In genomic region chr3:105615814-105616213, GRCh38 we compare ENCODE assay signal across 22 cellular contexts.
"Had no signal": no experiment of that assay in that cellular context is flagged by ENCODE, and none has a peak within 500 bp of the region (broad histone marks: within the 10 kb centered on the region; RNA-seq: fewer than 3 reads in every experiment).

No MANE protein-coding gene starts in this region.

- ATAC-seq: Panc1, PC-3, Right ventricle myocardium inferior, SK-N-SH treated with all-trans-retinoic acid at 6 μM for 48 hours had no signal

- H3K9me3 ChIP-seq: SJCRH30 had no signal

- H3K4me3 ChIP-seq: SJCRH30 had no signal

- H3K27ac ChIP-seq: SJCRH30 had no signal

- H3K27me3 ChIP-seq: SJCRH30 had no signal

- DNase-seq: KBM-7, MV-4-11, NCI-H1048, NCI-H1105, NCI-H1417, NCI-H1436 treated with DMSO at 0.1 percent for 48 hours, NCI-H1694, NCI-H187 treated with DMSO at 0.1 percent for 48 hours, NCI-H2029 treated with DMSO at 0.1 percent for 48 hours, NCI-H2171 treated with DMSO at 0.1 percent for 48 hours, NCI-H345, NCI-H446 treated with DMSO at 0.1 percent for 48 hours, NCI-H524, NCI-H526 treated with DMSO at 0.1 percent for 48 hours, NCI-H748 treated with DMSO at 0.1 percent for 48 hours, PC-3, SHP77 treated with DMSO at 0.1 percent for 48 hours, SJCRH30, T-helper 1 cell had no signal

- H3K36me3 ChIP-seq: SJCRH30 had no signal
